ENCODE assay signal across 14 cellular contexts in the genomic region with DNA sequence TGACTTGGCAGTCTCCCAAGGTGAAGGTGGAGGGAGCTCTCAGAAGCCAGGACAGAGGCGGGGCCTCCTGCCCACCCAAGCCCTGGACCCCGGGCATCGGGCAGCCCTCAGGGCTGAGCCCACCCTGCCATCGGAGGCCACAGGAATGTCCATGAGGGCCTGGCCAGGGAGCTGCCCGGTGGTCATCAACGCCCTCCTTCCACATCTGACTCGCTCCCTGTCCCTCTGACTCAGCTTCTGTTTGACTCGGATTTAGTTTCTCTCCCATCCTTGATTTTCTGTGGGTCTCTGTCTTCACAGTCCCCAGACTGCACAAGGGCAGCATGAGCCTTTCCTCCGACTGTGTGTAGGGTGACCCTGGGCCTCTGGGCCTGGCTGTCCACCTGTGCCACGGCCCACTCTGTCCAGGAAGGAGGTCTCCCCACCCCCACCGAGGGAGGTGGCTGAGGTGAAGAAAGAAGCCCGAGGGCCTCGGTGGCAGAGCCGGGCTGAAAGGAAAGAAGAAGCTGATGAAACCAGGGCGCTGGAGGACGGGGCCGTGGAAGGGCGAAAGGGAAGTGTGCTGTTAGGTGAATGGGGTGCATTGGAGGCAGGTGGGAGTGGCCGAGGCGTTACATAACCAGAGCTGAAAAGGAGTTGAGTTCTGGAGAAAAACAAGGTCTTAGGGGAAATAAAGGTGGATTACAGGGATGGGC. TPM values are rescaled to one million over a fixed set of nuclear protein-coding genes. Genes with fewer than 3 reads are reported as not detected.
DNase-seq lines count a peak whose midpoint lies in the region; ATAC-seq, FAIRE-seq and TF ChIP-seq lines count a peak whose summit lies in the region.
"Had no signal": no experiment of that assay in that cellular context is flagged by ENCODE, and none has a peak within 500 bp of the region (broad histone marks: within the 10 kb centered on the region; RNA-seq: fewer than 3 reads in every experiment).

No MANE protein-coding gene starts in this region.

- H3T11ph ChIP-seq in H9 (ENCODE audit: low read length), result no peak overlapping the region

- WGBS in H9 (ENCODE audit: extremely low coverage, insufficient read length, low lambda C conversion rate), result no CpG with 5 or more reads among the region's 20 CpGs

- in situ Hi-C loops in GM13976 (cut with MboI; ENCODE audit: low sequenced_read_pairs, unreplicated experiment), result no loop called here

- ATAC-seq in HG03442 (IDR thresholded peaks at IDR 0.05; ENCODE audit: unreplicated experiment) (no peak), GM21528 (IDR thresholded peaks at IDR 0.05; ENCODE audit: low FRiP score, unreplicated experiment) (no peak)
- ATAC-seq: stimulated activated naive B cell treated with anti-CD40 and anti-IgM and Interleukin-4, amounts not matched to agents 10 μg/mL and 1 μg/mL and 100 μg/mL, for 72 hours had no signal

- H4K8ac ChIP-seq in H9 (replicated peaks; ENCODE audit: insufficient read length, low read depth, low read length), result no peak overlapping the region

- H3K4ac ChIP-seq in H9 (ENCODE audit: low read depth, low read length), result no peak overlapping the region

- H3K4me1 Mint-ChIP-seq in chondrocyte (ENCODE audit: low read depth) (peaks cover 30% of the 10 kb centered on the region), osteocyte (ENCODE audit: unreplicated experiment) (peaks cover 37% of the 10 kb centered on the region), H9 (peaks cover 20 to 30% of the 10 kb centered on the region in 2 experiments)

- no peaks in the 10 kb centered on the region for H3K79me1 ChIP-seq in H9 (ENCODE audit: insufficient read depth, low read depth, low read length, poor library complexity, severe bottlenecking)

- H3K23ac ChIP-seq in H9 (ENCODE audit: insufficient read length, low read depth, low read length), result no peak overlapping the region

- H2BK5ac ChIP-seq in H9 (ENCODE audit: insufficient read length, low read length), result no peak overlapping the region

- H3K27ac Mint-ChIP-seq in chondrocyte (ENCODE audit: unreplicated experiment) (peak overlapping the region; percentile 90), osteocyte (ENCODE audit: unreplicated experiment) (peak overlapping the region; percentile 88), H9 (peak overlapping the region in 1 of 3 experiments; percentile 70; a peak in 2 of 7 replicates)
- H3K27ac Mint-ChIP-seq: stimulated activated naive B cell treated with anti-CD40 and anti-IgM and Interleukin-4, amounts not matched to agents 10 μg/mL and 1 μg/mL and 100 μg/mL, for 72 hours had no signal

- H3K14ac ChIP-seq in H9 (ENCODE audit: insufficient read depth, low read length), result no peak overlapping the region

- no peaks in the 10 kb centered on the region for H3K27me3 ChIP-seq in H9 (ENCODE audit: insufficient read depth, low read length)

- H4K91ac ChIP-seq in H9 (ENCODE audit: insufficient read length, low read depth, low read length), result no peak overlapping the region

- no peak overlapping the region for H3K27ac ChIP-seq in H9 (ENCODE audit: insufficient read length, low read depth, low read length)

- H3K9me3 Mint-ChIP-seq in chondrocyte (ENCODE audit: low read depth) (no peaks in the 10 kb centered on the region), osteocyte (ENCODE audit: unreplicated experiment) (no peaks in the 10 kb centered on the region), H9 (no peaks in the 10 kb centered on the region; a peak in 1 of 5 replicates)
- H3K9me3 Mint-ChIP-seq: stimulated activated naive B cell treated with anti-CD40 and anti-IgM and Interleukin-4, amounts not matched to agents 10 μg/mL and 1 μg/mL and 100 μg/mL, for 72 hours had no signal

- no peak overlapping the region for H2AFZ ChIP-seq in H9 (ENCODE audit: low read length)

- no peak overlapping the region for H2BK20ac ChIP-seq in H9 (ENCODE audit: low read depth, low read length, poor library complexity, severe bottlenecking)

- H2AK5ac ChIP-seq in H9 (ENCODE audit: insufficient read length, low read length), result no peak overlapping the region

- peaks cover 2% of the 10 kb centered on the region for H3K23me2 ChIP-seq in H9 (ENCODE audit: insufficient read length, low read depth, low read length, poor library complexity, severe bottlenecking)

- H3K4me3 Mint-ChIP-seq in chondrocyte (ENCODE audit: unreplicated experiment), result peak overlapping the region; percentile 47
- peak overlapping the region; percentile 44 for H3K4me3 Mint-ChIP-seq in osteocyte (ENCODE audit: unreplicated experiment)
- H3K4me3 Mint-ChIP-seq in H9, result no peak overlapping the region; a peak in 1 of 5 replicates
- H3K4me3 Mint-ChIP-seq: stimulated activated naive B cell treated with anti-CD40 and anti-IgM and Interleukin-4, amounts not matched to agents 10 μg/mL and 1 μg/mL and 100 μg/mL, for 72 hours had no signal

- no peak for TF ChIP-seq CTCF in GM13976 (IDR thresholded peaks at IDR 0.05; ENCODE audit: borderline replicate concordance, control extremely low read depth, extremely low read depth, insufficient read depth, missing control alignments)
- no peak for TF ChIP-seq CTCF in chondrocyte (IDR thresholded peaks at IDR 0.05)
- TF ChIP-seq CTCF in osteocyte (IDR thresholded peaks at IDR 0.05), result no peak
- TF ChIP-seq CTCF in H9 (conservative IDR thresholded peaks at IDR 0.05), result no peak

- H4K5ac ChIP-seq in H9 (ENCODE audit: insufficient read length, low read depth, low read length), result no peak overlapping the region

- no peak overlapping the region for H3K56ac ChIP-seq in H9 (ENCODE audit: insufficient read length, low read depth, low read length)

- H4K20me1 ChIP-seq in H9 (ENCODE audit: control insufficient read depth, insufficient read depth, insufficient read length), result peaks cover 2% of the 10 kb centered on the region

- no peaks in the 10 kb centered on the region for H3K9me3 ChIP-seq in H9 (ENCODE audit: control insufficient read depth, low read depth, low read length)

- H3K9ac ChIP-seq in H9 (ENCODE audit: extremely low read depth, insufficient read length, low read length), result no peak overlapping the region

- H3K27me3 Mint-ChIP-seq in chondrocyte (ENCODE audit: low read depth) (no peaks in the 10 kb centered on the region), osteocyte (ENCODE audit: unreplicated experiment) (no peaks in the 10 kb centered on the region), H9 (ENCODE audit: low read depth) (peaks cover 9% of the 10 kb centered on the region)

- no peak overlapping the region for H2BK120ac ChIP-seq in H9 (ENCODE audit: low read depth, low read length, poor library complexity, severe bottlenecking)

- no peaks in the 10 kb centered on the region for H3K79me2 ChIP-seq in H9 (ENCODE audit: insufficient read depth, low read length)

- H3K36me3 Mint-ChIP-seq in chondrocyte (ENCODE audit: low read depth) (no peaks in the 10 kb centered on the region), osteocyte (ENCODE audit: unreplicated experiment) (no peaks in the 10 kb centered on the region), H9 (ENCODE audit: insufficient read depth in 1 of 3, low read depth in 3 of 3) (no peaks in the 10 kb centered on the region)
- H3K36me3 Mint-ChIP-seq: stimulated activated naive B cell treated with anti-CD40 and anti-IgM and Interleukin-4, amounts not matched to agents 10 μg/mL and 1 μg/mL and 100 μg/mL, for 72 hours had no signal

- H2BK12ac ChIP-seq in H9 (ENCODE audit: insufficient read length, low read depth, low read length), result no peak overlapping the region

- H3K4me2 ChIP-seq in H9 (ENCODE audit: insufficient read depth, insufficient read length, low read length), result no peak overlapping the region

- FAIRE-seq in RCC 7860 (lab: Jason Lieb, UNC), result no peak

- no peak overlapping the region for H3K18ac ChIP-seq in H9 (ENCODE audit: insufficient read length, low read depth, low read length)

- no peak overlapping the region for H2BK15ac ChIP-seq in H9 (ENCODE audit: low read depth, low read length)

- DNase-seq in GM13976 (ENCODE audit: low spot score) (peak; percentile 40), NOMO-1 treated with dmso at 0.1 percent for 144 hours (lab: John Stamatoyannopoulos, UW; ENCODE audit: unreplicated experiment) (peak; percentile 92), chondrocyte (ENCODE audit: low spot score) (no peak), osteocyte (ENCODE audit: extremely low spot score, unreplicated experiment) (no peak), RCC 7860 (ENCODE audit: low spot score) (no peak), H9 (no peak)
- DNase-seq: NCI-H2081; SHP77; stimulated activated CD4-positive, alpha-beta T cell treated with anti-CD3 and anti-CD28 coated beads, Interleukin-12 subunit alpha, Interleukin-12 subunit beta, amount 100 ng/mL, for 4 hours; stimulated activated naive B cell treated with anti-CD40 and anti-IgM and Interleukin-4, amounts not matched to agents 10 μg/mL and 1 μg/mL and 100 μg/mL, for 72 hours had no signal

- H3K4me1 ChIP-seq in H9 (ENCODE audit: insufficient read depth, low read length), result no peaks in the 10 kb centered on the region

RNA-seq across cellular contexts. Expression of a gene that starts 16.8 kb away (rescaled TPM):
- total RNA-seq in chondrocyte, result 54.3 to 60.1 TPM (median 54.8 TPM) in 3 replicates
- 53.2 and 60.9 TPM in 2 replicates for total RNA-seq in osteocyte
- 40.4 and 43.7 TPM in 2 replicates for total RNA-seq in H9 (2021)

RNA-seq across cellular contexts. Expression of a gene that starts 41.8 kb away (rescaled TPM):
- total RNA-seq in chondrocyte (4.4 to 4.8 TPM (median 4.6 TPM) in 3 replicates), osteocyte (1.9 and 2.7 TPM in 2 replicates), H9 (2021) (0.61 and 0.70 TPM in 2 replicates)
- total RNA-seq: lung microvascular endothelial cell had no signal

RNA-seq across cellular contexts. Expression of a gene that starts 57.7 kb away (rescaled TPM):
- total RNA-seq in chondrocyte (2.0 to 47.7 TPM (median 35.6 TPM) in 3 replicates), osteocyte (0.70 and 2.0 TPM in 2 replicates), H9 (2021) (10.8 and 11.4 TPM in 2 replicates)
- total RNA-seq: activated CD8-positive, alpha-beta memory T cell treated with anti-CD3 and anti-CD28 coated beads for 36 hours; lung microvascular endothelial cell had no signal

Comparison
In these comparisons a context has a peak if more than half of its experiments do, and no peak if none do; other contexts are left out.
1. DNase-seq: peak in GM13976 (single experiment) and NOMO-1 treated with dmso at 0.1 percent for 144 hours (single experiment); none in chondrocyte (single experiment), osteocyte (single experiment), RCC 7860 (single experiment) and H9 (single experiment).
2. H3K4me3 Mint-ChIP-seq: peak in chondrocyte (single experiment) and osteocyte (single experiment); none in H9 (0 of 2).